In the genomic region with DNA sequence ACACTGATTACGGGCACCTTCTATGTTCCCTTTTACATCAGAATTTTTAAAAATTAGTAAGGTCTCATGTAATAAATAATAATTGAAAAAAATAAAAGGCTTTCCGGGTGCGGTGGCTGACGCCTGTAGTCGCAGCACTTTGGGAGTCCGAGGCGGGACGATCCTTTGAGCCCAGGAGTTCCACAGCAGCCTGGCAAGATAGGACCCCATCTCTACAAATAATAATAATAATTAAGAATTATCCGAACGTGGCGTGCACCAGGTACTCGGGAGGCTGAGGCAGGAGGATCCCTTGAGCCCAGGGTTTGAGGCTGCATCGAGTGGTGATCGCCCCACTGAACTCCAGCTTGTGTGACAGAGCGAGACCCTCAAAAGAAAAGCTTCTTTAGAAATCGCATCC, we compare ENCODE assay signal across 8 cellular contexts. TPM values are rescaled to one million over a fixed set of nuclear protein-coding genes. Genes with fewer than 3 reads are reported as not detected.
DNase-seq lines count a peak whose midpoint lies in the region; ATAC-seq and TF ChIP-seq lines count a peak whose summit lies in the region.

No MANE protein-coding gene starts in this region.

- H3K4me3 ChIP-seq in AG04449 (ENCODE audit: low read depth, low read length) = peak overlapping the region; percentile 84
- H3K4me3 ChIP-seq in LNCaP clone FGC (ENCODE audit: low read depth, low read length) = peak overlapping the region; percentile 80

- POLR2A ChIA-PET in AG04449 (lab: Yijun Ruan, JAX) = interaction anchor here (0.9 to 1.3 kb wide), 3 partner anchors 54 to 332 kb away, joined by 4 to 6 read pairs (median 5); partner anchors contain the start of genes H2AZ1 and TRMT10A

- H3K9me3 Mint-ChIP-seq in dendritic cell treated with granulocyte-macrophage colony-stimulating factor and Interleukin-4, amounts not matched to agents 40 ng/mL and 50 ng/mL, for 4 days = no peaks in the 10 kb centered on the region
- no peaks in the 10 kb centered on the region for H3K9me3 Mint-ChIP-seq in natural killer cell

- DNase-seq in AG04449 (ENCODE audit: low read depth, low spot score) (no peak), LNCaP clone FGC (ENCODE audit: low read depth) (no peak), natural killer cell (no peak), NCI-H2029 treated with DMSO at 0.1 percent for 48 hours (lab: John Stamatoyannopoulos, UW) (no peak), SW 1271 (lab: John Stamatoyannopoulos, UW) (no peak)

- peaks cover 21% of the 10 kb centered on the region for H3K36me3 Mint-ChIP-seq in dendritic cell treated with granulocyte-macrophage colony-stimulating factor and Interleukin-4, amounts not matched to agents 40 ng/mL and 50 ng/mL, for 4 days (ENCODE audit: low read depth)
- H3K36me3 Mint-ChIP-seq in natural killer cell = peaks cover 6% of the 10 kb centered on the region

- no peak overlapping the region for H3K4me3 Mint-ChIP-seq in dendritic cell treated with granulocyte-macrophage colony-stimulating factor and Interleukin-4, amounts not matched to agents 40 ng/mL and 50 ng/mL, for 4 days
- peak overlapping the region; percentile 86 for H3K4me3 Mint-ChIP-seq in natural killer cell

- intact Hi-C loops in dendritic cell treated with granulocyte-macrophage colony-stimulating factor and Interleukin-4, amounts not matched to agents 40 ng/mL and 50 ng/mL, for 4 days (cut with micrococcal nuclease) = loop anchor here (1.0 to 5.0 kb wide), 4 partner anchors 38 to 808 kb away; partner anchors contain the start of genes ADH5 and H2AZ1
- intact Hi-C loops in natural killer cell (cut with micrococcal nuclease) = loop anchor here (1.0 to 10.0 kb wide), 3 partner anchors 51 to 970 kb away; partner anchors contain the start of genes DNAJB14 and EIF4E

- H3K27me3 Mint-ChIP-seq in dendritic cell treated with granulocyte-macrophage colony-stimulating factor and Interleukin-4, amounts not matched to agents 40 ng/mL and 50 ng/mL, for 4 days = no peaks in the 10 kb centered on the region
- H3K27me3 Mint-ChIP-seq in natural killer cell (ENCODE audit: low read depth in 2 of 2) = no peaks in the 10 kb centered on the region

- peaks cover 28% of the 10 kb centered on the region for H3K4me1 Mint-ChIP-seq in dendritic cell treated with granulocyte-macrophage colony-stimulating factor and Interleukin-4, amounts not matched to agents 40 ng/mL and 50 ng/mL, for 4 days (ENCODE audit: low read depth)
- peaks cover 29 to 34% of the 10 kb centered on the region in 2 donors for H3K4me1 Mint-ChIP-seq in natural killer cell

- CTCF ChIA-PET in AG04449 (lab: Yijun Ruan, JAX) = interaction anchor here (2.0 to 3.2 kb wide), 2 partner anchors 10 to 53 kb away, joined by 5 to 12 read pairs; no protein-coding TSS in a partner anchor

- H3K27ac Mint-ChIP-seq in dendritic cell treated with granulocyte-macrophage colony-stimulating factor and Interleukin-4, amounts not matched to agents 40 ng/mL and 50 ng/mL, for 4 days = peak overlapping the region; percentile 96
- H3K27ac Mint-ChIP-seq in natural killer cell = peak overlapping the region; percentile 81 to 95

- TF ChIP-seq CTCF in AG04449 (IDR thresholded peaks at IDR 0.05; ENCODE audit: insufficient read depth, low read length, missing control alignments) (no peak), LNCaP clone FGC (IDR thresholded peaks at IDR 0.05; ENCODE audit: control insufficient read depth, extremely low read depth, insufficient read depth) (no peak), natural killer cell (IDR thresholded peaks at IDR 0.05) (no peak)

- no peak for ATAC-seq in natural killer cell
- no peak for ATAC-seq in HG03469 (IDR thresholded peaks at IDR 0.05; ENCODE audit: unreplicated experiment)
- no peak for ATAC-seq in GM21723 (IDR thresholded peaks at IDR 0.05; ENCODE audit: unreplicated experiment)

RNA-seq across cellular contexts. Expression of gene LAMTOR3, which starts 0.8 kb away (rescaled TPM):
- 10 to 100 TPM; 18.1 to 29.9 (median 25.9) TPM for total RNA-seq in natural killer cell

RNA-seq across cellular contexts. Expression of gene DNAJB14, which starts 51.4 kb away (rescaled TPM):
- total RNA-seq in natural killer cell = 10 to 100 TPM; 81.0 to 90.0 (median 86.1) TPM

RNA-seq across cellular contexts. Expression of gene H2AZ1, which starts 55.1 kb away (rescaled TPM):
- 10 to 100 TPM; 87.7 to 91.3 (median 89.5) TPM for total RNA-seq in natural killer cell
